In the genomic region with DNA sequence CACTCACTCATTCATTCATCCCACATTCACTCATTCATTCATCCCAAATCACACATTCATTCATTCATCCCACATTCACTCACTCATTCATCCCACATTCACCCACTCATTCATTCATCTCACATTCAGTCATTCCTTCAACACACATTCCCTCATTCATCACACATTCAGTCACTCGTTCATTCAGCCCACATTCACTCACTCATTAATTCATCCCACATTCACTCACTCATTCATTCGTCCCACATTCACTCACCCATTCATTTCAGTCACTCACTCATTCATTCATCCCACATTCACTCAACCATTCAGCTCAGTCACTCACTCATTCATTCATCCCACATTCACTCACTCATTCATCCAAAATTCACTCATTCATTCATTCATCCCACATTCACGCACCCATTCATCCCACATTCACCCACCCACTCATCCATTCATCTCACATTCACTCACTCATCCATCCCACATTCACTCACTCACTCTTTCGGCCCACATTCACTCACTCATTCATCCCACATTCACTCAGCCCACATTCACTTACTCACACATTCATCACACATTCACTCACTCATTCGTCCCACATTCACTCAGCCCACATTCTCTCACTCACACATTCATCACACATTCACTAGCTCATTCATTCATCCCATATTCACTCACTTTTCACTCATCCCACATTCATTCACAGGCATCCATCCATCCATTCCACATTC, we compare ENCODE assay signal across 6 cellular contexts.
DNase-seq lines count a peak whose midpoint lies in the region; ATAC-seq lines count a peak whose summit lies in the region.
"Not testable (repeated sequence)": the region's sequence is repeated elsewhere in the genome, so short reads cannot be mapped to it uniquely, and the experiment has no call there.

No MANE protein-coding gene starts in this region.

- peak; percentile 83 for ATAC-seq in activated T-helper 17 cell treated with anti-CD3 and anti-CD28 coated beads, Interleukin-2, amount 50 U/mL, for 72 hours (replicated peaks)
- not testable (repeated sequence) for ATAC-seq in naive B cell (ENCODE audit: low read depth in 2 of 2)

- DNase-seq in activated CD4-positive, alpha-beta T cell treated with anti-CD3 and anti-CD28 coated beads, Interleukin-2, amount 10 ng/mL, durations not matched to agents 24 days and 14 days; activated T-cell treated with anti-CD3 and anti-CD28 coated beads, Interleukin-2, amount 50 U/mL, for 24 hours; naive B cell: not testable (repeated sequence)

- intact Hi-C loops in activated CD4-positive, alpha-beta T cell treated with anti-CD3 and anti-CD28 coated beads, Interleukin-2, amount 10 ng/mL, durations not matched to agents 24 days and 14 days (cut with micrococcal nuclease), result not testable (repeated sequence)

- H3K9me3 Mint-ChIP-seq in T-helper 1 cell treated with Interleukin-12 subunit alpha and Interleukin-12 subunit beta and Interleukin-4 antibody, amounts not matched to agents 30 μg/mL and 1 μg/mL, for 36 hours; activated CD4-positive, alpha-beta T cell treated with anti-CD3 and anti-CD28 coated beads, Interleukin-2, amount 10 ng/mL, durations not matched to agents 24 days and 14 days; activated T-cell treated with anti-CD3 and anti-CD28 coated beads, Interleukin-2, amount 50 U/mL, for 24 hours; activated T-helper 17 cell treated with anti-CD3 and anti-CD28 coated beads, Interleukin-2, amount 50 U/mL, for 72 hours; activated naive CD8-positive, alpha-beta T cell (ENCODE audit: low read depth); naive B cell: not testable (repeated sequence)

- H3K27ac Mint-ChIP-seq in T-helper 1 cell treated with Interleukin-12 subunit alpha and Interleukin-12 subunit beta and Interleukin-4 antibody, amounts not matched to agents 30 μg/mL and 1 μg/mL, for 36 hours, result peak overlapping the region; percentile 85
- H3K27ac Mint-ChIP-seq in activated CD4-positive, alpha-beta T cell treated with anti-CD3 and anti-CD28 coated beads, Interleukin-2, amount 10 ng/mL, durations not matched to agents 24 days and 14 days, result peak overlapping the region; percentile 59
- H3K27ac Mint-ChIP-seq in activated T-cell treated with anti-CD3 and anti-CD28 coated beads, Interleukin-2, amount 50 U/mL, for 24 hours, result peak overlapping the region; percentile 79
- H3K27ac Mint-ChIP-seq in activated T-helper 17 cell treated with anti-CD3 and anti-CD28 coated beads, Interleukin-2, amount 50 U/mL, for 72 hours, result peak overlapping the region; percentile 81
- H3K27ac Mint-ChIP-seq in activated naive CD8-positive, alpha-beta T cell, result peak overlapping the region; percentile 76
- peak overlapping the region in 5 of 6 donors; percentile 79 to 96 (median 94) for H3K27ac Mint-ChIP-seq in naive B cell

- H3K27me3 Mint-ChIP-seq in T-helper 1 cell treated with Interleukin-12 subunit alpha and Interleukin-12 subunit beta and Interleukin-4 antibody, amounts not matched to agents 30 μg/mL and 1 μg/mL, for 36 hours (ENCODE audit: low read depth); activated CD4-positive, alpha-beta T cell treated with anti-CD3 and anti-CD28 coated beads, Interleukin-2, amount 10 ng/mL, durations not matched to agents 24 days and 14 days; activated T-cell treated with anti-CD3 and anti-CD28 coated beads, Interleukin-2, amount 50 U/mL, for 24 hours; activated T-helper 17 cell treated with anti-CD3 and anti-CD28 coated beads, Interleukin-2, amount 50 U/mL, for 72 hours; activated naive CD8-positive, alpha-beta T cell; naive B cell: not testable (repeated sequence)

- H3K36me3 Mint-ChIP-seq in T-helper 1 cell treated with Interleukin-12 subunit alpha and Interleukin-12 subunit beta and Interleukin-4 antibody, amounts not matched to agents 30 μg/mL and 1 μg/mL, for 36 hours (ENCODE audit: low read depth); activated CD4-positive, alpha-beta T cell treated with anti-CD3 and anti-CD28 coated beads, Interleukin-2, amount 10 ng/mL, durations not matched to agents 24 days and 14 days (ENCODE audit: low read depth); activated T-cell treated with anti-CD3 and anti-CD28 coated beads, Interleukin-2, amount 50 U/mL, for 24 hours (ENCODE audit: low read depth); activated T-helper 17 cell treated with anti-CD3 and anti-CD28 coated beads, Interleukin-2, amount 50 U/mL, for 72 hours (ENCODE audit: low read depth); activated naive CD8-positive, alpha-beta T cell; naive B cell: not testable (repeated sequence)

- not testable (repeated sequence) for H3K4me1 Mint-ChIP-seq in T-helper 1 cell treated with Interleukin-12 subunit alpha and Interleukin-12 subunit beta and Interleukin-4 antibody, amounts not matched to agents 30 μg/mL and 1 μg/mL, for 36 hours (ENCODE audit: low read depth); activated CD4-positive, alpha-beta T cell treated with anti-CD3 and anti-CD28 coated beads, Interleukin-2, amount 10 ng/mL, durations not matched to agents 24 days and 14 days; activated T-cell treated with anti-CD3 and anti-CD28 coated beads, Interleukin-2, amount 50 U/mL, for 24 hours (ENCODE audit: low read depth); activated T-helper 17 cell treated with anti-CD3 and anti-CD28 coated beads, Interleukin-2, amount 50 U/mL, for 72 hours; activated naive CD8-positive, alpha-beta T cell (ENCODE audit: low read depth); naive B cell

- peak overlapping the region; percentile 16 for H3K4me3 Mint-ChIP-seq in T-helper 1 cell treated with Interleukin-12 subunit alpha and Interleukin-12 subunit beta and Interleukin-4 antibody, amounts not matched to agents 30 μg/mL and 1 μg/mL, for 36 hours
- H3K4me3 Mint-ChIP-seq in activated CD4-positive, alpha-beta T cell treated with anti-CD3 and anti-CD28 coated beads, Interleukin-2, amount 10 ng/mL, durations not matched to agents 24 days and 14 days, result peak overlapping the region; percentile 1
- H3K4me3 Mint-ChIP-seq in activated T-cell treated with anti-CD3 and anti-CD28 coated beads, Interleukin-2, amount 50 U/mL, for 24 hours; activated naive CD8-positive, alpha-beta T cell: not testable (repeated sequence)
- H3K4me3 Mint-ChIP-seq in activated T-helper 17 cell treated with anti-CD3 and anti-CD28 coated beads, Interleukin-2, amount 50 U/mL, for 72 hours, result peak overlapping the region; percentile 11
- peak overlapping the region in 3 of 8 donors; percentile 23 to 77 (median 66) for H3K4me3 Mint-ChIP-seq in naive B cell
